ENCODE assay signal across 1 cellular context in genomic region chr11:2890466-2891241, GRCh38.
TF ChIP-seq lines count a peak whose summit lies in the region.

No MANE protein-coding gene starts in this region.

TF ChIP-seq in K562, 482 proteins besides CTCF, POLR2A, EP300 and RAD21 (continued from another document and continues in another):
- TF ChIP-seq RREB1 (CRISPR knock-in tag; IDR thresholded peaks at IDR 0.05) (no peak), GTF2B (IDR thresholded peaks at IDR 0.05; ENCODE audit: extremely low read depth, insufficient read length) (no peak), PCBP2 (IDR thresholded peaks at IDR 0.05; ENCODE audit: low read depth, low read length, poor library complexity, severe bottlenecking) (no peak), HBP1 (CRISPR knock-in tag; IDR thresholded peaks at IDR 0.05) (no peak), POLR3A (IDR thresholded peaks at IDR 0.05; ENCODE audit: borderline replicate concordance, extremely low read depth, insufficient read depth, insufficient read length) (no peak), NR2C2 (CRISPR knock-in tag; IDR thresholded peaks at IDR 0.05) (no peak), NR2C2 (tag; IDR thresholded peaks at IDR 0.05) (no peak), NCOA1 (IDR thresholded peaks at IDR 0.05; ENCODE audit: low read depth) (no peak), HDAC8 (tag; IDR thresholded peaks at IDR 0.05) (no peak), HSF4 (CRISPR knock-in tag; IDR thresholded peaks at IDR 0.05; ENCODE audit: borderline replicate concordance) (no peak), TEAD4 (IDR thresholded peaks at IDR 0.05; ENCODE audit: low read length) (no peak), TEAD4 (CRISPR knock-in tag; IDR thresholded peaks at IDR 0.05; ENCODE audit: borderline replicate concordance) (peak; percentile 82; the same call in 1 of the 2 replicates), WHSC1 (IDR thresholded peaks at IDR 0.05; ENCODE audit: low read length) (no peak), RB1 (IDR thresholded peaks at IDR 0.05; ENCODE audit: low read depth) (peak; percentile 93), HOMEZ (CRISPR knock-in tag; IDR thresholded peaks at IDR 0.05) (no peak), MTA3 (IDR thresholded peaks at IDR 0.05; ENCODE audit: borderline replicate concordance) (peak; percentile 50; the same call in 1 of the 2 replicates), GMEB1 (CRISPR knock-in tag; IDR thresholded peaks at IDR 0.05) (no peak; the same call in 1 of the 2 replicates), AFF1 (IDR thresholded peaks at IDR 0.05; ENCODE audit: low read depth in 1 of 2, partially characterized antibody in 2 of 2) (no peak), ELK1 (CRISPR knock-in tag; IDR thresholded peaks at IDR 0.05) (no peak), RBM15 (IDR thresholded peaks at IDR 0.05; ENCODE audit: insufficient read depth, low read length) (no peak), CBFB (CRISPR knock-in tag; IDR thresholded peaks at IDR 0.05) (no peak), ZNF408 (CRISPR knock-in tag; IDR thresholded peaks at IDR 0.05; ENCODE audit: low read depth) (no peak), PRPF4 (IDR thresholded peaks at IDR 0.05; ENCODE audit: insufficient read depth, low read depth, low read length, poor library complexity, severe bottlenecking) (no peak), ZNF75A (CRISPR knock-in tag; IDR thresholded peaks at IDR 0.05) (no peak), PHF20 (IDR thresholded peaks at IDR 0.05; ENCODE audit: partially characterized antibody) (no peak), ETS2 (tag; IDR thresholded peaks at IDR 0.05; ENCODE audit: borderline replicate concordance, poor library complexity, severe bottlenecking) (no peak), NR3C1 (CRISPR knock-in tag; IDR thresholded peaks at IDR 0.05) (no peak), YBX1 (IDR thresholded peaks at IDR 0.05) (no peak), KDM2B (CRISPR knock-in tag; IDR thresholded peaks at IDR 0.05) (no peak), RBM25 (IDR thresholded peaks at IDR 0.05; ENCODE audit: low read depth, low read length, severe bottlenecking) (peak; percentile 44), ZNF695 (CRISPR knock-in tag; IDR thresholded peaks at IDR 0.05) (no peak), XRCC4 (IDR thresholded peaks at IDR 0.05; ENCODE audit: extremely low read depth, insufficient read depth, insufficient read length) (no peak), SREBF2 (CRISPR knock-in tag; IDR thresholded peaks at IDR 0.05) (no peak), ZNF124 (CRISPR knock-in tag; IDR thresholded peaks at IDR 0.05) (no peak), SNRNP70 (optimal IDR thresholded peaks at IDR 0.05; ENCODE audit: low read depth, low read length) (no peak), NR4A1 (CRISPR knock-in tag; IDR thresholded peaks at IDR 0.05) (no peak), NR4A1 (tag; IDR thresholded peaks at IDR 0.05) (no peak), SMAD1 (IDR thresholded peaks at IDR 0.05; ENCODE audit: low read depth, low read length, partially characterized antibody) (no peak), EGR1 (conservative IDR thresholded peaks at IDR 0.05) (peak; percentile 64), ZNF253 (CRISPR knock-in tag; conservative IDR thresholded peaks at IDR 0.05) (no peak), DDX20 (tag; IDR thresholded peaks at IDR 0.05; ENCODE audit: low read depth) (no peak), ARID3B (CRISPR knock-in tag; IDR thresholded peaks at IDR 0.05; ENCODE audit: borderline replicate concordance) (no peak), ZNF263 (CRISPR knock-in tag; IDR thresholded peaks at IDR 0.05; ENCODE audit: borderline replicate concordance) (peak; percentile 69; the same call in 1 of the 2 replicates), BRCA1 (IDR thresholded peaks at IDR 0.05) (no peak), BRCA1 (CRISPR knock-in tag; IDR thresholded peaks at IDR 0.05) (no peak), CREB3 (tag; conservative IDR thresholded peaks at IDR 0.05; ENCODE audit: low read depth) (no peak; the same call in 1 of the 2 replicates), MAFG (tag; conservative IDR thresholded peaks at IDR 0.05) (no peak), FOXJ2 (tag; IDR thresholded peaks at IDR 0.05) (no peak), KLF16 (IDR thresholded peaks at IDR 0.05) (peak; percentile 59; the same call in 1 of the 2 replicates)
